Comparison of ENCODE assay signal across 9 cellular contexts in genomic region chr3:127074900-127075360, GRCh38.
DNase-seq lines count a peak whose midpoint lies in the region; ATAC-seq, FAIRE-seq and TF ChIP-seq lines count a peak whose summit lies in the region.
"Had no signal": no experiment of that assay in that cellular context is flagged by ENCODE, and none has a peak within 500 bp of the region (broad histone marks: within the 10 kb centered on the region; RNA-seq: fewer than 3 reads in every experiment).

No MANE protein-coding gene starts in this region.

- no peak for TF ChIP-seq POLR2A in GM12878 (IDR thresholded peaks at IDR 0.05; ENCODE audit: low read depth, low read length)

- H3K9me3 ChIP-seq in MG63 = peaks cover 5% of the 10 kb centered on the region
- H3K9me3 ChIP-seq in GM12878 (replicated peaks; ENCODE audit: control insufficient read depth, insufficient read depth, low read length) = peaks cover 4% of the 10 kb centered on the region; the same call in 1 of the 3 replicates

- H3K9me3 Mint-ChIP-seq in mesothelial cell of epicardium = no peaks in the 10 kb centered on the region

- DNase-seq in SIG-M5 treated with dmso at 0.1 percent for 504 hours (lab: John Stamatoyannopoulos, UW; ENCODE audit: unreplicated experiment) (peak; percentile 28), SIG-M5 (lab: John Stamatoyannopoulos, UW) (no peak), H7 (peak; percentile 73), MG63 (peak; percentile 72), GM12878 (ENCODE audit: low read depth, low spot score) (peak; percentile 62), mesothelial cell of epicardium (ENCODE audit: low spot score in 2 of 2, unreplicated experiment in 2 of 2) (no peak), retina (no peak), occipital lobe (lab: John Stamatoyannopoulos, UW) (no peak)

- intact Hi-C loops in GM12878 (cut with micrococcal nuclease; ENCODE audit: unreplicated experiment) = no loop called here

- WGBS in GM12878 (ENCODE audit: insufficient coverage, insufficient replicate concordance, low lambda C conversion rate, missing lambda C conversion rate) = 0% methylated on average over 4 of the region's 4 CpGs

- RAD21 ChIA-PET in GM12878 (lab: Charles Lee; ENCODE audit: unreplicated experiment) = interaction anchor here (1.2 to 1.6 kb wide), 3 partner anchors 72 to 143 kb away, joined by 3 read pairs; no protein-coding TSS in a partner anchor

- POLR2A ChIA-PET in GM12878 (lab: Charles Lee) = interaction anchor here (0.6 kb wide), 1 partner anchor 971 kb away, joined by 7 read pairs; no protein-coding TSS in a partner anchor

- H3K27me3 ChIP-seq in H7 (ENCODE audit: control insufficient read depth, insufficient read depth, low read length) = no peaks in the 10 kb centered on the region
- no peaks in the 10 kb centered on the region for H3K27me3 ChIP-seq in MG63
- peaks cover 0 to 1% of the 10 kb centered on the region in 2 experiments; a peak in 1 of 4 replicates for H3K27me3 ChIP-seq in GM12878 (replicated peaks in 1 of 2; ENCODE audit: control insufficient read depth in 2 of 2, insufficient read depth in 2 of 2, low read length in 1 of 2)

- SMC1A ChIA-PET in GM12878 (lab: Charles Lee; ENCODE audit: uncharacterized antibody, unreplicated experiment) = no interaction called here

- no peak for TF ChIP-seq EP300 in GM12878 (IDR thresholded peaks at IDR 0.05; ENCODE audit: borderline replicate concordance in 1 of 2, control insufficient read depth in 1 of 2, low read depth in 2 of 2, low read length in 2 of 2)

- TF ChIP-seq RAD21 in GM12878 (IDR thresholded peaks at IDR 0.05; ENCODE audit: insufficient read depth, low read depth, low read length) = no peak

- CTCF ChIA-PET in GM12878 (lab: Yijun Ruan, JAX) = interaction anchor here (1.2 kb wide), 1 partner anchor 92 kb away, joined by 5 read pairs; the partner anchor contains the start of gene PLXNA1

- no peak overlapping the region for H3K9ac ChIP-seq in GM12878 (ENCODE audit: control insufficient read depth, insufficient read depth, low read length)

- H3K79me2 ChIP-seq in GM12878 (ENCODE audit: control insufficient read depth, insufficient read depth, low read length) = no peaks in the 10 kb centered on the region

- peaks cover 16% of the 10 kb centered on the region for H3K27me3 Mint-ChIP-seq in mesothelial cell of epicardium (ENCODE audit: low read depth)

- H3K4me3 ChIP-seq in H7 (ENCODE audit: insufficient read depth, low read depth, low read length) (no peak overlapping the region), MG63 (no peak overlapping the region), GM12878 (no peak overlapping the region)

- H3K4me1 Mint-ChIP-seq in mesothelial cell of epicardium = peaks cover 28% of the 10 kb centered on the region

- H3K4me2 ChIP-seq in GM12878 (ENCODE audit: control insufficient read depth, insufficient read depth) = peak overlapping the region; percentile 25; the same call in 1 of the 2 replicates

- no peak overlapping the region for H3K27ac ChIP-seq in GM12878 (ENCODE audit: control insufficient read depth, insufficient read depth)

- ATAC-seq in GM12878 = peak; percentile 97

- H3K36me3 Mint-ChIP-seq in mesothelial cell of epicardium = no peaks in the 10 kb centered on the region

- no peak overlapping the region for H2AFZ ChIP-seq in GM12878 (ENCODE audit: control insufficient read depth, low read depth, low read length)

- H4K20me1 ChIP-seq in GM12878 (ENCODE audit: control insufficient read depth, insufficient read depth) = no peaks in the 10 kb centered on the region

- in situ Hi-C loops in GM12878 (cut with MboI) = no loop called here

- peak; percentile 86 for FAIRE-seq in GM12878 (lab: Jason Lieb, UNC)
- FAIRE-seq: G401.6 had no signal

- H3K4me3 Mint-ChIP-seq in mesothelial cell of epicardium = no peak overlapping the region

- peaks cover 12% of the 10 kb centered on the region for H3K4me1 ChIP-seq in GM12878 (ENCODE audit: control insufficient read depth, insufficient read depth, low read length)

- no TSS peak for BruUV-seq in GM12878 (replicated peaks; lab: Mats Ljungman, UMichigan)

- TF ChIP-seq CTCF in GM12878 (IDR thresholded peaks at IDR 0.05 in 2 of 3, conservative IDR thresholded peaks at IDR 0.05 in 1 of 3; ENCODE audit: control insufficient read depth in 2 of 3, extremely low read depth in 1 of 3, insufficient read depth in 1 of 3, low read depth in 3 of 3, low read length in 3 of 3) = no peak
- TF ChIP-seq CTCF in mesothelial cell of epicardium (IDR thresholded peaks at IDR 0.05; ENCODE audit: unreplicated experiment) = no peak

- peak overlapping the region; percentile 31 for H3K27ac Mint-ChIP-seq in mesothelial cell of epicardium

- H3K36me3 ChIP-seq in H7 (replicated peaks; ENCODE audit: control insufficient read depth, insufficient read depth, low read length) (no peaks in the 10 kb centered on the region), MG63 (no peaks in the 10 kb centered on the region), GM12878 (ENCODE audit: control insufficient read depth in 2 of 2, insufficient read depth in 2 of 2, low read length in 1 of 2) (no peaks in the 10 kb centered on the region)

TF ChIP-seq in GM12878, 131 proteins besides CTCF, POLR2A, EP300 and RAD21:
- TF ChIP-seq PAX5 (IDR thresholded peaks at IDR 0.05; ENCODE audit: borderline replicate concordance, low read depth, low read length) (peak; percentile 89), CBFB (IDR thresholded peaks at IDR 0.05; ENCODE audit: low read depth) (peak; percentile 78), BCL11A (IDR thresholded peaks at IDR 0.05; ENCODE audit: low read depth, low read length) (0 out of 2 replicates have a peak, but pooled peaks have one; percentile 23), ATF2 (IDR thresholded peaks at IDR 0.05; ENCODE audit: low read length) (peak; percentile 25; the same call in 1 of the 2 replicates), RUNX3 (IDR thresholded peaks at IDR 0.05; ENCODE audit: low read length) (peak; percentile 95), BRCA1 (IDR thresholded peaks at IDR 0.05; ENCODE audit: low read depth, low read length) (no peak), DPF2 (IDR thresholded peaks at IDR 0.05) (no peak), TARDBP (IDR thresholded peaks at IDR 0.05; ENCODE audit: borderline replicate concordance) (no peak), NFIC (IDR thresholded peaks at IDR 0.05; ENCODE audit: low read depth, low read length) (peak; percentile 39; the same call in 1 of the 2 replicates), YBX1 (IDR thresholded peaks at IDR 0.05) (no peak)

Comparison
In these comparisons a context has a peak if more than half of its experiments do, and no peak if none do; other contexts are left out.
1. DNase-seq: peak in SIG-M5 treated with dmso at 0.1 percent for 504 hours (single experiment), H7 (single experiment), MG63 (single experiment) and GM12878 (single experiment); none in SIG-M5 (single experiment), mesothelial cell of epicardium (0 of 2), retina (single experiment) and occipital lobe (single experiment).